24 cellular contexts compared by ENCODE assay signal in genomic region chr2:25233916-25234610, GRCh38.
DNase-seq lines count a peak whose midpoint lies in the region; ATAC-seq lines count a peak whose summit lies in the region.
"Had no signal": no experiment of that assay in that cellular context is flagged by ENCODE, and none has a peak within 500 bp of the region (broad histone marks: within the 10 kb centered on the region; RNA-seq: fewer than 3 reads in every experiment).

No MANE protein-coding gene starts in this region.

- no peaks in the 10 kb centered on the region for H3K9me3 Mint-ChIP-seq in stimulated activated naive CD8-positive, alpha-beta T cell treated with anti-CD3 and anti-CD28 coated beads, Interleukin-15, Interleukin-2, amounts not matched to agents 100 ng/mL and 50 ng/mL, for 24 hours
- H3K9me3 Mint-ChIP-seq in naive thymus-derived CD8-positive, alpha-beta T cell = no peaks in the 10 kb centered on the region
- H3K9me3 Mint-ChIP-seq in activated CD8-positive, alpha-beta memory T cell treated with anti-CD3 and anti-CD28 coated beads, Interleukin-2, amount 10 ng/mL, durations not matched to agents 7 days and 5 days (ENCODE audit: low read depth) = no peaks in the 10 kb centered on the region
- H3K9me3 Mint-ChIP-seq: brain, WTC11 had no signal

- POLR2A ChIA-PET in naive thymus-derived CD8-positive, alpha-beta T cell (lab: Charles Lee) = no interaction called here

- CTCF ChIA-PET in activated CD8-positive, alpha-beta memory T cell treated with anti-CD3 and anti-CD28 coated beads, Interleukin-2, amount 10 ng/mL, durations not matched to agents 7 days and 5 days (lab: Charles Lee) = interaction anchor here (0.6 kb wide), 1 partner anchor 61 kb away, joined by 6 read pairs; no protein-coding TSS in a partner anchor

- no peak for DNase-seq in stimulated activated naive CD8-positive, alpha-beta T cell treated with anti-CD3 and anti-CD28 coated beads, Interleukin-15, Interleukin-2, amounts not matched to agents 100 U/mL and 50 U/mL, for 24 hours
- peak in 1 of 10 donors; percentile 14 for DNase-seq in naive thymus-derived CD8-positive, alpha-beta T cell
- no peak for DNase-seq in activated CD8-positive, alpha-beta memory T cell treated with anti-CD3 and anti-CD28 coated beads, Interleukin-2, amount 10 ng/mL, durations not matched to agents 7 days and 5 days
- DNase-seq in kidney tubule cell (ENCODE audit: low spot score) = no peak
- no peak for DNase-seq in effector CD8-positive, alpha-beta T cell (lab: John Stamatoyannopoulos, UW)
- DNase-seq: activated CD4-positive, alpha-beta T cell treated with anti-CD3 and anti-CD28 coated beads, Interleukin-2, amount 50 U/mL, for 1 hour; Caco-2; colonic mucosa; DND-41; mesendoderm; NCI-H187 treated with DMSO at 0.1 percent for 48 hours; NCI-H524 treated with DMSO at 0.1 percent for 48 hours; ovary; PC-3; SHP77 treated with DMSO at 0.1 percent for 48 hours; small intestine; stimulated activated CD8-positive, alpha-beta memory T cell treated with anti-CD3 and anti-CD28 coated beads, Interleukin-4, amount 100 ng/mL, for 48 hours; T1000 had no signal

- no peaks in the 10 kb centered on the region for H3K27me3 Mint-ChIP-seq in stimulated activated naive CD8-positive, alpha-beta T cell treated with anti-CD3 and anti-CD28 coated beads, Interleukin-15, Interleukin-2, amounts not matched to agents 100 ng/mL and 50 ng/mL, for 24 hours
- no peaks in the 10 kb centered on the region for H3K27me3 Mint-ChIP-seq in naive thymus-derived CD8-positive, alpha-beta T cell
- no peaks in the 10 kb centered on the region for H3K27me3 Mint-ChIP-seq in activated CD8-positive, alpha-beta memory T cell treated with anti-CD3 and anti-CD28 coated beads, Interleukin-2, amount 10 ng/mL, durations not matched to agents 7 days and 5 days
- H3K27me3 Mint-ChIP-seq: brain had no signal

- H3K36me3 Mint-ChIP-seq in stimulated activated naive CD8-positive, alpha-beta T cell treated with anti-CD3 and anti-CD28 coated beads, Interleukin-15, Interleukin-2, amounts not matched to agents 100 ng/mL and 50 ng/mL, for 24 hours (ENCODE audit: low read depth) = peaks cover 66% of the 10 kb centered on the region
- peaks cover 0 to 75% (median 9%) of the 10 kb centered on the region in 3 donors for H3K36me3 Mint-ChIP-seq in naive thymus-derived CD8-positive, alpha-beta T cell
- peaks cover 24% of the 10 kb centered on the region for H3K36me3 Mint-ChIP-seq in activated CD8-positive, alpha-beta memory T cell treated with anti-CD3 and anti-CD28 coated beads, Interleukin-2, amount 10 ng/mL, durations not matched to agents 7 days and 5 days

- no peak overlapping the region for H3K4me3 Mint-ChIP-seq in stimulated activated naive CD8-positive, alpha-beta T cell treated with anti-CD3 and anti-CD28 coated beads, Interleukin-15, Interleukin-2, amounts not matched to agents 100 ng/mL and 50 ng/mL, for 24 hours
- no peak overlapping the region for H3K4me3 Mint-ChIP-seq in naive thymus-derived CD8-positive, alpha-beta T cell
- no peak overlapping the region for H3K4me3 Mint-ChIP-seq in activated CD8-positive, alpha-beta memory T cell treated with anti-CD3 and anti-CD28 coated beads, Interleukin-2, amount 10 ng/mL, durations not matched to agents 7 days and 5 days
- H3K4me3 Mint-ChIP-seq: brain, WTC11 had no signal

- no peak for ATAC-seq in stimulated activated naive CD8-positive, alpha-beta T cell treated with anti-CD3 and anti-CD28 coated beads, Interleukin-15, Interleukin-2, amounts not matched to agents 100 U/mL and 50 U/mL, for 24 hours
- ATAC-seq in naive thymus-derived CD8-positive, alpha-beta T cell = no peak
- no peak for ATAC-seq in activated CD8-positive, alpha-beta memory T cell treated with anti-CD3 and anti-CD28 coated beads, Interleukin-2, amount 10 ng/mL, durations not matched to agents 7 days and 5 days
- no peak for ATAC-seq in HG03565 (IDR thresholded peaks at IDR 0.05; ENCODE audit: unreplicated experiment)
- ATAC-seq: left lung, PC-3, WTC11 had no signal

- H3K27ac Mint-ChIP-seq in stimulated activated naive CD8-positive, alpha-beta T cell treated with anti-CD3 and anti-CD28 coated beads, Interleukin-15, Interleukin-2, amounts not matched to agents 100 ng/mL and 50 ng/mL, for 24 hours = peak overlapping the region; percentile 27
- H3K27ac Mint-ChIP-seq in naive thymus-derived CD8-positive, alpha-beta T cell = peak overlapping the region in 9 of 10 donors; percentile 12 to 88 (median 66)
- H3K27ac Mint-ChIP-seq in activated CD8-positive, alpha-beta memory T cell treated with anti-CD3 and anti-CD28 coated beads, Interleukin-2, amount 10 ng/mL, durations not matched to agents 7 days and 5 days = no peak overlapping the region

- peak overlapping the region; percentile 76 for H3K27ac ChIP-seq in cingulate gyrus (ENCODE audit: low read depth, low read length)
- H3K27ac ChIP-seq: colonic mucosa, left lung, ovary had no signal

- H3K4me1 Mint-ChIP-seq in stimulated activated naive CD8-positive, alpha-beta T cell treated with anti-CD3 and anti-CD28 coated beads, Interleukin-15, Interleukin-2, amounts not matched to agents 100 ng/mL and 50 ng/mL, for 24 hours (ENCODE audit: low read depth) = peaks cover 4% of the 10 kb centered on the region
- peaks cover 1 to 29% (median 18%) of the 10 kb centered on the region in 4 donors for H3K4me1 Mint-ChIP-seq in naive thymus-derived CD8-positive, alpha-beta T cell
- no peaks in the 10 kb centered on the region for H3K4me1 Mint-ChIP-seq in activated CD8-positive, alpha-beta memory T cell treated with anti-CD3 and anti-CD28 coated beads, Interleukin-2, amount 10 ng/mL, durations not matched to agents 7 days and 5 days
